In genomic region chr7:76409537-76409936, GRCh38 we compare ENCODE assay signal across 1 cellular context.
TF ChIP-seq lines count a peak whose summit lies in the region.

SSC4D (minus strand) TSS chr7:76409697; CDS start chr7:76404439, 5,258 bp downstream.

TF ChIP-seq in HepG2, 621 proteins besides CTCF, POLR2A, EP300 and RAD21 (continued from another document and continues in another):
- TF ChIP-seq, protein P1, sequence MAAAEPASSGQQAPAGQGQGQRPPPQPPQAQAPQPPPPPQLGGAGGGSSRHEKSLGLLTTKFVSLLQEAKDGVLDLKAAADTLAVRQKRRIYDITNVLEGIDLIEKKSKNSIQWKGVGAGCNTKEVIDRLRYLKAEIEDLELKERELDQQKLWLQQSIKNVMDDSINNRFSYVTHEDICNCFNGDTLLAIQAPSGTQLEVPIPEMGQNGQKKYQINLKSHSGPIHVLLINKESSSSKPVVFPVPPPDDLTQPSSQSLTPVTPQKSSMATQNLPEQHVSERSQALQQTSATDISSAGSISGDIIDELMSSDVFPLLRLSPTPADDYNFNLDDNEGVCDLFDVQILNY (CRISPR knock-in tag; conservative IDR thresholded peaks at IDR 0.05) = no peak
- TF ChIP-seq FOXO4 (CRISPR knock-in tag; conservative IDR thresholded peaks at IDR 0.05) = no peak
- no peak for TF ChIP-seq NR2C2 (CRISPR knock-in tag; IDR thresholded peaks at IDR 0.05; ENCODE audit: borderline replicate concordance)
- no peak for TF ChIP-seq TP53 (CRISPR knock-in tag; conservative IDR thresholded peaks at IDR 0.05)
- no peak for TF ChIP-seq ZNF547 (CRISPR knock-in tag; IDR thresholded peaks at IDR 0.05)
- TF ChIP-seq MED1 (CRISPR knock-in tag; IDR thresholded peaks at IDR 0.05) = no peak
- TF ChIP-seq, protein P2, sequence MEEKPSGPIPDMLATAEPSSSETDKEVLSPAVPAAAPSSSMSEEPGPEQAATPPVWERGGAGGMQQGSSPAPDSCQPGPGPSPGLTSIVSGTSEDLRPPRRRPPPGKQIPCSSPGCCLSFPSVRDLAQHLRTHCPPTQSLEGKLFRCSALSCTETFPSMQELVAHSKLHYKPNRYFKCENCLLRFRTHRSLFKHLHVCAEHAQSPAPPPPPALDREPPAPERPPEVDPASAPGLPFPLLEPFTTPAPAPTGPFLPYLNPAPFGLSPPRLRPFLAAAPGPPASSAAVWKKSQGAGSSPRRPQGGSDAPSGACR (CRISPR knock-in tag; IDR thresholded peaks at IDR 0.05) = no peak
- TF ChIP-seq ZNF615 (CRISPR knock-in tag; IDR thresholded peaks at IDR 0.05; ENCODE audit: borderline replicate concordance) = 0 out of 2 replicates have a peak, but pooled peaks have one; percentile 24
- peak; percentile 62 for TF ChIP-seq ELF1 (CRISPR knock-in tag; IDR thresholded peaks at IDR 0.05)
- peak; percentile 58; the same call in 1 of the 2 replicates for TF ChIP-seq SIN3A (IDR thresholded peaks at IDR 0.05; ENCODE audit: borderline replicate concordance, low read depth, low read length)
- TF ChIP-seq HHEX (CRISPR knock-in tag; IDR thresholded peaks at IDR 0.05) = no peak
- no peak for TF ChIP-seq ZNF780A (CRISPR knock-in tag; IDR thresholded peaks at IDR 0.05)
- TF ChIP-seq ZBTB40 (IDR thresholded peaks at IDR 0.05) = no peak
- no peak for TF ChIP-seq ZBTB40 (CRISPR knock-in tag; IDR thresholded peaks at IDR 0.05)
- no peak for TF ChIP-seq NFYC (CRISPR knock-in tag; IDR thresholded peaks at IDR 0.05)
- no peak for TF ChIP-seq THAP9 (CRISPR knock-in tag; IDR thresholded peaks at IDR 0.05; ENCODE audit: borderline replicate concordance)
- TF ChIP-seq SAFB2 (CRISPR knock-in tag; IDR thresholded peaks at IDR 0.05; ENCODE audit: borderline replicate concordance, low read depth) = no peak
- TF ChIP-seq, protein P3, sequence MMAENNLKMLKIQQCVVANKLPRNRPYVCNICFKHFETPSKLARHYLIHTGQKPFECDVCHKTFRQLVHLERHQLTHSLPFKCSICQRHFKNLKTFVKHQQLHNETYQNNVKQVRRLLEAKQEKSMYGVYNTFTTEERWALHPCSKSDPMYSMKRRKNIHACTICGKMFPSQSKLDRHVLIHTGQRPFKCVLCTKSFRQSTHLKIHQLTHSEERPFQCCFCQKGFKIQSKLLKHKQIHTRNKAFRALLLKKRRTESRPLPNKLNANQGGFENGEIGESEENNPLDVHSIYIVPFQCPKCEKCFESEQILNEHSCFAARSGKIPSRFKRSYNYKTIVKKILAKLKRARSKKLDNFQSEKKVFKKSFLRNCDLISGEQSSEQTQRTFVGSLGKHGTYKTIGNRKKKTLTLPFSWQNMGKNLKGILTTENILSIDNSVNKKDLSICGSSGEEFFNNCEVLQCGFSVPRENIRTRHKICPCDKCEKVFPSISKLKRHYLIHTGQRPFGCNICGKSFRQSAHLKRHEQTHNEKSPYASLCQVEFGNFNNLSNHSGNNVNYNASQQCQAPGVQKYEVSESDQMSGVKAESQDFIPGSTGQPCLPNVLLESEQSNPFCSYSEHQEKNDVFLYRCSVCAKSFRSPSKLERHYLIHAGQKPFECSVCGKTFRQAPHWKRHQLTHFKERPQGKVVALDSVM (CRISPR knock-in tag; IDR thresholded peaks at IDR 0.05) = peak; percentile 17; the same call in 1 of the 2 replicates
- no peak for TF ChIP-seq POLR2AphosphoS2 (IDR thresholded peaks at IDR 0.05; ENCODE audit: low read depth, low read length)
- no peak for TF ChIP-seq HNF1A (IDR thresholded peaks at IDR 0.05; ENCODE audit: low read depth)
- no peak for TF ChIP-seq HNF1A (CRISPR knock-in tag; IDR thresholded peaks at IDR 0.05; ENCODE audit: borderline replicate concordance)
- TF ChIP-seq, protein P4, sequence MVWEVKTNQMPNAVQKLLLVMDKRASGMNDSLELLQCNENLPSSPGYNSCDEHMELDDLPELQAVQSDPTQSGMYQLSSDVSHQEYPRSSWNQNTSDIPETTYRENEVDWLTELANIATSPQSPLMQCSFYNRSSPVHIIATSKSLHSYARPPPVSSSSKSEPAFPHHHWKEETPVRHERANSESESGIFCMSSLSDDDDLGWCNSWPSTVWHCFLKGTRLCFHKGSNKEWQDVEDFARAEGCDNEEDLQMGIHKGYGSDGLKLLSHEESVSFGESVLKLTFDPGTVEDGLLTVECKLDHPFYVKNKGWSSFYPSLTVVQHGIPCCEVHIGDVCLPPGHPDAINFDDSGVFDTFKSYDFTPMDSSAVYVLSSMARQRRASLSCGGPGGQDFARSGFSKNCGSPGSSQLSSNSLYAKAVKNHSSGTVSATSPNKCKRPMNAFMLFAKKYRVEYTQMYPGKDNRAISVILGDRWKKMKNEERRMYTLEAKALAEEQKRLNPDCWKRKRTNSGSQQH (CRISPR knock-in tag; IDR thresholded peaks at IDR 0.05; ENCODE audit: low read depth) = no peak
- peak; percentile 98 for TF ChIP-seq THRA (CRISPR knock-in tag; IDR thresholded peaks at IDR 0.05; ENCODE audit: borderline replicate concordance)
